ENCODE assay signal across 8 cellular contexts in genomic region chr17:77455111-77455877, GRCh38.
DNase-seq lines count a peak whose midpoint lies in the region; ATAC-seq and TF ChIP-seq lines count a peak whose summit lies in the region.

No MANE protein-coding gene starts in this region.

- H3K27ac Mint-ChIP-seq in memory B cell, result peak overlapping the region; percentile 98

- H3K4me1 ChIP-seq in tibial nerve, result peaks cover 0 to 96% (median 91%) of the 10 kb centered on the region in 4 donors

- H3K27ac ChIP-seq in tibial nerve, result peak overlapping the region; percentile 61 to 94 (median 90)

- no peak for TF ChIP-seq CTCF in tibial nerve (IDR thresholded peaks at IDR 0.05)

- H3K4me3 ChIP-seq in tibial nerve, result peak overlapping the region in 2 of 4 donors; percentile 23 to 36

- ATAC-seq in memory B cell (ENCODE audit: low read depth) (no peak), GM18873 (IDR thresholded peaks at IDR 0.05; ENCODE audit: low FRiP score, unreplicated experiment) (no peak)

- H3K4me1 Mint-ChIP-seq in memory B cell, result peaks cover 56% of the 10 kb centered on the region

- TF ChIP-seq POLR2A in tibial nerve (IDR thresholded peaks at IDR 0.05), result peak; percentile 44

- no peaks in the 10 kb centered on the region for H3K9me3 ChIP-seq in tibial nerve

- DNase-seq in activated effector memory CD4-positive, alpha-beta T cell treated with anti-CD3 and anti-CD28 coated beads, Interleukin-2, amount 50 U/mL, for 16 hours, result peak; percentile 78
- DNase-seq in activated effector memory CD4-positive, alpha-beta T cell treated with Interleukin-2 at 50 U/mL for 16 hours, result no peak
- DNase-seq in astrocyte of the hippocampus (ENCODE audit: low read depth, low spot score) (peak; percentile 93), memory B cell (ENCODE audit: low spot score in 2 of 2) (no peak), tibial nerve (ENCODE audit: low spot score in 2 of 2) (peak; percentile 51 to 67), NCI-H187 treated with DMSO at 0.1 percent for 48 hours (lab: John Stamatoyannopoulos, UW) (no peak), NCI-H2196 (lab: John Stamatoyannopoulos, UW; ENCODE audit: unreplicated experiment) (no peak)

- 41 to 55% methylated on average over 21 to 23 of the region's 24 CpGs for WGBS in tibial nerve, 2 donors

- no peaks in the 10 kb centered on the region for H3K9me3 Mint-ChIP-seq in memory B cell

- H3K27me3 ChIP-seq in tibial nerve, result no peaks in the 10 kb centered on the region

- no peaks in the 10 kb centered on the region for H3K36me3 ChIP-seq in tibial nerve

- H3K36me3 Mint-ChIP-seq in memory B cell, result peaks cover 7% of the 10 kb centered on the region

- peak overlapping the region; percentile 99 for H3K4me3 Mint-ChIP-seq in memory B cell

- H3K27me3 Mint-ChIP-seq in memory B cell, result no peaks in the 10 kb centered on the region

- TF ChIP-seq EP300 in tibial nerve (IDR thresholded peaks at IDR 0.05), result peak in 1 of 2 donors; percentile 62

Comparison
In these comparisons a context has a peak if more than half of its experiments do, and no peak if none do; other contexts are left out.
1. DNase-seq: peak in activated effector memory CD4-positive, alpha-beta T cell treated with anti-CD3 and anti-CD28 coated beads, Interleukin-2, amount 50 U/mL, for 16 hours (single experiment), astrocyte of the hippocampus (single experiment) and tibial nerve (2 of 2); none in activated effector memory CD4-positive, alpha-beta T cell treated with Interleukin-2 at 50 U/mL for 16 hours (single experiment), memory B cell (0 of 2), NCI-H187 treated with DMSO at 0.1 percent for 48 hours (single experiment) and NCI-H2196 (single experiment).